ENCODE assay signal across 8 cellular contexts in genomic region chr1:76154213-76154956, GRCh38.
DNase-seq lines count a peak whose midpoint lies in the region; ATAC-seq and TF ChIP-seq lines count a peak whose summit lies in the region.

No MANE protein-coding gene starts in this region.

- H3K27me3 ChIP-seq in vagina: no peaks in the 10 kb centered on the region

- intact Hi-C loops in left ventricle myocardium superior (cut with micrococcal nuclease) (loop anchor here (10.0 kb wide), 1 partner anchor 970 kb away; no protein-coding TSS in a partner anchor), vagina (cut with DNase I) (no loop called here)

- no peaks in the 10 kb centered on the region for H3K9me3 ChIP-seq in vagina

- no peak overlapping the region for H3K27ac ChIP-seq in vagina

- DNase-seq in NCI-H1105 (lab: John Stamatoyannopoulos, UW) (peak; percentile 63), SW480 (ENCODE audit: low spot score) (peak; percentile 72), amniotic epithelial cell (ENCODE audit: low read depth) (peak; percentile 63), left ventricle myocardium superior (peak; percentile 78), putamen (ENCODE audit: low spot score) (peak; percentile 76), vagina (ENCODE audit: extremely low spot score in 2 of 2) (no peak)

- H3K36me3 ChIP-seq in vagina: no peaks in the 10 kb centered on the region

- TF ChIP-seq CTCF in GM12874 (IDR thresholded peaks at IDR 0.05; ENCODE audit: insufficient read depth, low read depth, low read length) (peak; percentile 93), vagina (IDR thresholded peaks at IDR 0.05) (peak; percentile 52 to 83 (median 71))

- ATAC-seq in HG02759 (IDR thresholded peaks at IDR 0.05; ENCODE audit: unreplicated experiment) (peak; percentile 97), left ventricle myocardium superior (peak; percentile 95)

- peak overlapping the region; percentile 3 to 29 for H3K4me3 ChIP-seq in vagina

- no peaks in the 10 kb centered on the region for H3K4me1 ChIP-seq in vagina

- TF ChIP-seq POLR2A in vagina (IDR thresholded peaks at IDR 0.05): no peak

Comparison
In these comparisons a context has a peak if more than half of its experiments do, and no peak if none do; other contexts are left out.
1. DNase-seq: peak in NCI-H1105 (single experiment), SW480 (single experiment), amniotic epithelial cell (single experiment), left ventricle myocardium superior (single experiment) and putamen (single experiment); none in vagina (0 of 2).